In genomic region chr16:75529056-75529905, GRCh38 we compare ENCODE assay signal across 19 cellular contexts. TPM values are rescaled to one million over a fixed set of nuclear protein-coding genes. Genes with fewer than 3 reads are reported as not detected.
"Had no signal": no experiment of that assay in that cellular context is flagged by ENCODE, and none has a peak within 500 bp of the region (broad histone marks: within the 10 kb centered on the region; RNA-seq: fewer than 3 reads in every experiment).

No MANE protein-coding gene starts in this region.

- H3K4me3 ChIP-seq: ascending aorta, body of pancreas, MG63 had no signal

- H3K9me3 ChIP-seq: ascending aorta, body of pancreas, MG63 had no signal

- H3K27me3 ChIP-seq: ascending aorta, body of pancreas, MG63 had no signal

- H3K36me3 ChIP-seq: ascending aorta, MG63 had no signal

- H3K27ac ChIP-seq: ascending aorta, body of pancreas had no signal

- H3K4me3 Mint-ChIP-seq: activated CD8-positive, alpha-beta T cell treated with anti-CD3 and anti-CD28 coated beads for 36 hours; T-helper 1 cell treated with Interleukin-12 subunit alpha and Interleukin-12 subunit beta and Interleukin-4 antibody, amounts not matched to agents 30 μg/mL and 1 μg/mL, for 36 hours had no signal

- H3K27me3 Mint-ChIP-seq: activated CD8-positive, alpha-beta T cell treated with anti-CD3 and anti-CD28 coated beads for 36 hours had no signal

- ATAC-seq: activated CD4-positive, CD25-positive, alpha-beta regulatory T cell treated with anti-CD3 and anti-CD28 coated beads, Interleukin-2, amount 50 U/mL, for 24 hours; activated CD8-positive, alpha-beta T cell treated with anti-CD3 and anti-CD28 coated beads for 36 hours; body of pancreas had no signal

- H3K4me1 ChIP-seq: ascending aorta had no signal

- H3K9me3 Mint-ChIP-seq: activated CD8-positive, alpha-beta T cell treated with anti-CD3 and anti-CD28 coated beads for 36 hours; T-helper 1 cell treated with Interleukin-12 subunit alpha and Interleukin-12 subunit beta and Interleukin-4 antibody, amounts not matched to agents 30 μg/mL and 1 μg/mL, for 36 hours had no signal

- H3K27ac Mint-ChIP-seq: activated CD8-positive, alpha-beta T cell treated with anti-CD3 and anti-CD28 coated beads for 36 hours; T-helper 1 cell treated with Interleukin-12 subunit alpha and Interleukin-12 subunit beta and Interleukin-4 antibody, amounts not matched to agents 30 μg/mL and 1 μg/mL, for 36 hours had no signal

- DNase-seq: activated CD4-positive, alpha-beta T cell treated with anti-CD3 and anti-CD28 coated beads for 4 hours; activated CD8-positive, alpha-beta memory T cell treated with anti-CD3 and anti-CD28 coated beads, Interleukin-2, amount 50 U/mL, for 48 hours; activated CD8-positive, alpha-beta T cell treated with anti-CD3 and anti-CD28 coated beads for 36 hours; activated naive CD4-positive, alpha-beta T cell treated with anti-CD3 and anti-CD28 coated beads, Interleukin-2, amount 50 U/mL, for 16 hours; activated T-cell treated with anti-CD3 and anti-CD28 coated beads, Interleukin-2, amount 50 U/mL, for 1 hour; body of pancreas; MG63; MV-4-11; NCI-H1105; NCI-H1436 treated with DMSO at 0.1 percent for 48 hours; NCI-H187; NCI-H2081; NCI-H510A treated with DMSO at 0.1 percent for 48 hours; NCI-H69; SHP77 had no signal

RNA-seq across cellular contexts. Expression of gene CHST5, which starts 6.6 kb away (rescaled TPM):
- total RNA-seq: activated CD8-positive, alpha-beta T cell treated with anti-CD3 and anti-CD28 coated beads for 36 hours; ascending aorta; body of pancreas; bronchial epithelial cell had no signal

RNA-seq across cellular contexts. Expression of gene CHST6, which starts 34.0 kb away (rescaled TPM):
- total RNA-seq: activated CD8-positive, alpha-beta T cell treated with anti-CD3 and anti-CD28 coated beads for 36 hours had no signal
